In the genomic region with DNA sequence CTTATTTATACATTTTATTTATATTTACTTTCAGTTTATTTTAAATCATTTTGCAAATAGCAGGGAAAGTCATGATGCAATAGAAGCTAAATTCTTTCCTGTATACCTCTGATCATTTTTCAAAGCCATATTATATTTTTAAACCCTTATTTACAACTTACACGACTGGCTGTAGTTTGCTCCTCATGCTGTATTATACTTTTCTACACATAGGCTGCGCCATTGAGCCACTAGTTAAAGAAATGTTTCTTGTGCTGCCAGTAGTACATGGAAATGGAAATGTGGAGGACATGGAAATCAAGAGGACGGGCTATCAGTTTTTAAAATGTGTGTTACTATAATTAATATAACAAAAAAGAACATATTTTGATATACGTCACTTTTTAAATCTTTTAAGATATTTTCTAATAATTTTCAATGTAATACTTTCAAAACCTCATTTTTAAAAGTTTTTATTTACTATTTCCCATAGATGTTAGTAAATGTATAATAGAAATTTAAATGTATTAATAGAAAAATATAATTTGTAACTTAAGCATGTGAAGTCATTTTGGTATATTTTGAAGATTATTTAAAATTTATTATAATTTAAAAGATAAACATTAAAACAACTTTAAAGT, we compare ENCODE assay signal across 9 cellular contexts.
DNase-seq lines count a peak whose midpoint lies in the region; ATAC-seq and TF ChIP-seq lines count a peak whose summit lies in the region.
"Had no signal": no experiment of that assay in that cellular context is flagged by ENCODE, and none has a peak within 500 bp of the region (broad histone marks: within the 10 kb centered on the region; RNA-seq: fewer than 3 reads in every experiment).

No MANE protein-coding gene starts in this region.

- H3K9me2 ChIP-seq in hepatocyte (replicated peaks; ENCODE audit: insufficient read depth), result no peaks in the 10 kb centered on the region

- H3K9me3 ChIP-seq in ascending aorta (no peaks in the 10 kb centered on the region), hepatocyte (ENCODE audit: low read depth) (no peaks in the 10 kb centered on the region)

- 22% methylated on average over 4 of the region's 4 CpGs for WGBS in hepatocyte (ENCODE audit: low lambda C conversion rate, missing lambda C conversion rate)

- H3K79me2 ChIP-seq in hepatocyte, result peaks cover 4% of the 10 kb centered on the region

- H3K4me1 ChIP-seq in ascending aorta (peaks cover 0 to 5% of the 10 kb centered on the region in 2 donors), hepatocyte (ENCODE audit: insufficient read depth) (no peaks in the 10 kb centered on the region)

- BruUV-seq in Calu3 (replicated peaks; lab: Mats Ljungman, UMichigan), result no TSS peak

- no peaks in the 10 kb centered on the region for H3K36me3 ChIP-seq in ascending aorta
- H3K36me3 ChIP-seq in hepatocyte (replicated peaks; ENCODE audit: insufficient read depth, low read depth), result no peaks in the 10 kb centered on the region

- H2AFZ ChIP-seq in hepatocyte, result no peak overlapping the region

- H3K27me3 ChIP-seq in ascending aorta (no peaks in the 10 kb centered on the region), hepatocyte (no peaks in the 10 kb centered on the region)

- no peak for ATAC-seq in stimulated activated naive CD8-positive, alpha-beta T cell treated with anti-CD3 and anti-CD28 coated beads, Interleukin-15, Interleukin-2, amounts not matched to agents 100 U/mL and 50 U/mL, for 24 hours
- no peak for ATAC-seq in GM19351 (IDR thresholded peaks at IDR 0.05; ENCODE audit: unreplicated experiment)
- ATAC-seq: naive thymus-derived CD4-positive, alpha-beta T cell had no signal

- H3K27ac Mint-ChIP-seq in Calu3 (ENCODE audit: unreplicated experiment), result no peak overlapping the region
- H3K27ac Mint-ChIP-seq: naive thymus-derived CD4-positive, alpha-beta T cell had no signal

- DNase-seq in Calu3 (peak; percentile 49), HEK293T (ENCODE audit: extremely low spot score) (peak; percentile 60), NCI-H226 (peak; percentile 3), ascending aorta (ENCODE audit: low spot score in 2 of 2) (no peak), hepatocyte (ENCODE audit: low spot score) (peak; percentile 81)
- peak; percentile 6 for DNase-seq in stimulated activated naive CD8-positive, alpha-beta T cell treated with anti-CD3 and anti-CD28 coated beads, Interleukin-15, Interleukin-2, amounts not matched to agents 100 U/mL and 50 U/mL, for 24 hours
- DNase-seq in activated effector memory CD4-positive, alpha-beta T cell treated with anti-CD3 and anti-CD28 coated beads, Interleukin-2, amount 50 U/mL, for 16 hours, result no peak

- no peaks in the 10 kb centered on the region for H3K36me3 Mint-ChIP-seq in Calu3 (ENCODE audit: insufficient read depth, unreplicated experiment)

- no peak overlapping the region for H3K4me2 ChIP-seq in hepatocyte

- H3K27ac ChIP-seq in ascending aorta, result no peak overlapping the region
- H3K27ac ChIP-seq in hepatocyte, result no peak overlapping the region

- no peaks in the 10 kb centered on the region for H3K4me1 Mint-ChIP-seq in Calu3 (ENCODE audit: low read depth, unreplicated experiment)
- H3K4me1 Mint-ChIP-seq: naive thymus-derived CD4-positive, alpha-beta T cell had no signal

- H3K4me3 Mint-ChIP-seq in Calu3 (ENCODE audit: low read depth, unreplicated experiment), result no peak overlapping the region
- H3K4me3 Mint-ChIP-seq: naive thymus-derived CD4-positive, alpha-beta T cell had no signal

- CTCF ChIA-PET in Calu3 (lab: Charles Lee), result no interaction called here
- CTCF ChIA-PET in HEK293T (lab: Yijun Ruan, JAX), result no interaction called here

- H4K20me1 ChIP-seq in hepatocyte (ENCODE audit: insufficient read depth, poor library complexity, severe bottlenecking), result no peaks in the 10 kb centered on the region

- H3K27me3 Mint-ChIP-seq in Calu3 (ENCODE audit: unreplicated experiment), result no peaks in the 10 kb centered on the region
- H3K27me3 Mint-ChIP-seq: naive thymus-derived CD4-positive, alpha-beta T cell had no signal

- H3K4me3 ChIP-seq in ascending aorta (no peak overlapping the region), hepatocyte (no peak overlapping the region)

- no peaks in the 10 kb centered on the region for H3K9me3 Mint-ChIP-seq in Calu3 (ENCODE audit: low read depth, unreplicated experiment)
- H3K9me3 Mint-ChIP-seq: naive thymus-derived CD4-positive, alpha-beta T cell had no signal

- TF ChIP-seq CTCF in Calu3 (IDR thresholded peaks at IDR 0.05; ENCODE audit: unreplicated experiment) (no peak), ascending aorta (IDR thresholded peaks at IDR 0.05) (peak; percentile 37 to 52 (median 50)), hepatocyte (IDR thresholded peaks at IDR 0.05; ENCODE audit: poor library complexity) (peak; percentile 82)

- POLR2A ChIA-PET in HEK293T (lab: Yijun Ruan, JAX), result no interaction called here

- intact Hi-C loops in Calu3 (cut with micrococcal nuclease; ENCODE audit: unreplicated experiment) (loop anchor here (2.0 to 10.0 kb wide), 3 partner anchors 239 to 822 kb away; no protein-coding TSS in a partner anchor), ascending aorta (cut with DNase I) (loop anchor here (5.0 kb wide), 2 partner anchors 562 to 822 kb away; no protein-coding TSS in a partner anchor)

TF ChIP-seq in HEK293T, 16 proteins besides CTCF, POLR2A, EP300 and RAD21:
- TF ChIP-seq FOXM1 (IDR thresholded peaks at IDR 0.05; ENCODE audit: borderline replicate concordance), result no peak
- TF ChIP-seq FOXK2 (IDR thresholded peaks at IDR 0.05), result 0 out of 2 replicates have a peak, but pooled peaks have one; percentile 54

Comparison
In these comparisons a context has a peak if more than half of its experiments do, and no peak if none do; other contexts are left out.
1. DNase-seq: peak in Calu3 (single experiment), HEK293T (single experiment), NCI-H226 (single experiment), hepatocyte (single experiment) and stimulated activated naive CD8-positive, alpha-beta T cell treated with anti-CD3 and anti-CD28 coated beads, Interleukin-15, Interleukin-2, amounts not matched to agents 100 U/mL and 50 U/mL, for 24 hours (single experiment); none in ascending aorta (0 of 2) and activated effector memory CD4-positive, alpha-beta T cell treated with anti-CD3 and anti-CD28 coated beads, Interleukin-2, amount 50 U/mL, for 16 hours (single experiment).